ENCODE assay signal across 15 cellular contexts in the genomic region with DNA sequence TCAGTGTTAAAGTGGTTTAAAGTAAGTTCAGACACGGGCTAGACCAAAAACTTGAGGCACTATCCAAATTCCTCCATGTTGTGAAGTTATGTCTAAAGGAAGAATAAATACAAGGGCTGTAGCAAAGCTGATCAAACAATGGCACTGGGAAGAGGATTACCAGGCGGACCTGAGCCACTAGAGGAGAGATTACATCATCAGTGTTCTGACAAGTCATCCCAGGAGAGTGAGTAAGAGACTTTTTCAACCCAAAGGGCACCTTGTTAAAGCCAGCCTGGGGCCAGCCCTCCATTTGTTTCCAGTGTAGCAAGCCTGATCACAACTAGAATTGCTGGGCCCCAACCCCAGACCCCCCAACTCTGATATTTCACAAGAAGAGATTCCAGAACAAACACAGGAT.
DNase-seq lines count a peak whose midpoint lies in the region; ATAC-seq, FAIRE-seq and TF ChIP-seq lines count a peak whose summit lies in the region.
"Had no signal": no experiment of that assay in that cellular context is flagged by ENCODE, and none has a peak within 500 bp of the region (broad histone marks: within the 10 kb centered on the region; RNA-seq: fewer than 3 reads in every experiment).

No MANE protein-coding gene starts in this region.

- no peak for TF ChIP-seq EP300 in HepG2 (IDR thresholded peaks at IDR 0.05; ENCODE audit: low read depth in 2 of 2, low read length in 2 of 2)
- TF ChIP-seq EP300 in HepG2 (CRISPR knock-in tag; IDR thresholded peaks at IDR 0.05; ENCODE audit: borderline replicate concordance): no peak

- H3K27ac Mint-ChIP-seq in endodermal cell: no peak overlapping the region
- H3K27ac Mint-ChIP-seq: activated CD4-positive, alpha-beta T cell treated with anti-CD3 and anti-CD28 coated beads, Interleukin-2, amount 10 ng/mL, durations not matched to agents 24 days and 14 days; activated T-cell treated with anti-CD3 and anti-CD28 coated beads, Interleukin-2, amount 50 U/mL, for 24 hours; dendritic cell treated with granulocyte-macrophage colony-stimulating factor and Interleukin-4, amounts not matched to agents 40 ng/mL and 50 ng/mL, for 4 days had no signal

- TF ChIP-seq POLR2A in HepG2 (IDR thresholded peaks at IDR 0.05; ENCODE audit: insufficient read depth in 1 of 2, low read depth in 2 of 2, low read length in 2 of 2) (no peak), right lobe of liver (IDR thresholded peaks at IDR 0.05) (no peak)

- H3K27ac ChIP-seq in HepG2 (ENCODE audit: extremely low read length, insufficient read depth, low read length) (no peak overlapping the region), right lobe of liver (no peak overlapping the region), RWPE2 (ENCODE audit: poor library complexity, severe bottlenecking) (no peak overlapping the region), endodermal cell (ENCODE audit: low read depth, low read length) (no peak overlapping the region)
- H3K27ac ChIP-seq: parathyroid adenoma had no signal

- no peak for FAIRE-seq in HepG2 (lab: Jason Lieb, UNC)

- ATAC-seq in HepG2 (peak; percentile 43; the same call in 1 of the 3 replicates), right lobe of liver (no peak), RWPE2 (ENCODE audit: low read depth) (peak; percentile 82), omental fat pad (ENCODE audit: low FRiP score) (no peak), GM21515 (IDR thresholded peaks at IDR 0.05; ENCODE audit: unreplicated experiment) (no peak)

- TF ChIP-seq CTCF in HepG2 (CRISPR knock-in tag; IDR thresholded peaks at IDR 0.05) (no peak), right lobe of liver (IDR thresholded peaks at IDR 0.05) (no peak), RWPE2 (IDR thresholded peaks at IDR 0.05; ENCODE audit: poor library complexity, severe bottlenecking) (no peak), fibroblast of pulmonary artery (IDR thresholded peaks at IDR 0.05; ENCODE audit: low read length, missing control alignments) (no peak), omental fat pad (IDR thresholded peaks at IDR 0.05) (no peak), endodermal cell (conservative IDR thresholded peaks at IDR 0.05) (no peak)

- H4K20me1 ChIP-seq in HepG2 (ENCODE audit: insufficient read depth, low read length): no peaks in the 10 kb centered on the region

- H2AFZ ChIP-seq in HepG2 (ENCODE audit: low read length): no peak overlapping the region
- H2AFZ ChIP-seq: parathyroid adenoma had no signal

- H3K4me1 ChIP-seq in HepG2 (ENCODE audit: insufficient read depth, low read length) (no peaks in the 10 kb centered on the region), right lobe of liver (no peaks in the 10 kb centered on the region), RWPE2 (ENCODE audit: insufficient read depth, poor library complexity, severe bottlenecking) (no peaks in the 10 kb centered on the region), endodermal cell (ENCODE audit: control insufficient read depth, insufficient read depth, low read length) (no peaks in the 10 kb centered on the region)

- no TSS peak for BruUV-seq in HepG2 (replicated peaks; lab: Mats Ljungman, UMichigan)

- no peak overlapping the region for H3K9ac ChIP-seq in HepG2 (ENCODE audit: insufficient read depth, low read depth, low read length)
- H3K9ac ChIP-seq in endodermal cell (ENCODE audit: extremely low read depth, low read length, poor library complexity, severe bottlenecking): no peak overlapping the region
- H3K9ac ChIP-seq: parathyroid adenoma had no signal

- H3K4me2 ChIP-seq in HepG2 (ENCODE audit: low read depth, low read length): no peak overlapping the region

- H3K4me3 Mint-ChIP-seq in endodermal cell: no peak overlapping the region
- H3K4me3 Mint-ChIP-seq: activated CD4-positive, alpha-beta T cell treated with anti-CD3 and anti-CD28 coated beads, Interleukin-2, amount 10 ng/mL, durations not matched to agents 24 days and 14 days; activated T-cell treated with anti-CD3 and anti-CD28 coated beads, Interleukin-2, amount 50 U/mL, for 24 hours; dendritic cell treated with granulocyte-macrophage colony-stimulating factor and Interleukin-4, amounts not matched to agents 40 ng/mL and 50 ng/mL, for 4 days had no signal

- no peaks in the 10 kb centered on the region for H3K9me3 Mint-ChIP-seq in endodermal cell
- H3K9me3 Mint-ChIP-seq: activated CD4-positive, alpha-beta T cell treated with anti-CD3 and anti-CD28 coated beads, Interleukin-2, amount 10 ng/mL, durations not matched to agents 24 days and 14 days; activated T-cell treated with anti-CD3 and anti-CD28 coated beads, Interleukin-2, amount 50 U/mL, for 24 hours had no signal

- intact Hi-C loops in HepG2 (cut with micrococcal nuclease; ENCODE audit: unreplicated experiment) (no loop called here), right lobe of liver (cut with DNase I) (no loop called here)

- H3K36me3 ChIP-seq in HepG2 (replicated peaks in 1 of 2; ENCODE audit: control insufficient read depth in 1 of 2, insufficient read depth in 2 of 2, low read length in 2 of 2) (no peaks in the 10 kb centered on the region), right lobe of liver (no peaks in the 10 kb centered on the region), RWPE2 (ENCODE audit: low read depth) (no peaks in the 10 kb centered on the region), endodermal cell (ENCODE audit: control insufficient read depth, insufficient read depth, low read length) (no peaks in the 10 kb centered on the region)

- in situ Hi-C loops in HepG2 (cut with HindIII; ENCODE audit: extremely low pct_ligation_motif_present, low pct_unique_long_range_greater_than_20kb): no loop called here

- H3K36me3 Mint-ChIP-seq in endodermal cell (ENCODE audit: low read depth): no peaks in the 10 kb centered on the region

- TF ChIP-seq RAD21 in HepG2 (CRISPR knock-in tag; IDR thresholded peaks at IDR 0.05): no peak

- POLR2A ChIA-PET in HepG2 (lab: Yijun Ruan, JAX): no interaction called here

- DNase-seq in HepG2 (ENCODE audit: low spot score): no peak
- no peak for DNase-seq in right lobe of liver
- no peak for DNase-seq in RWPE2 (ENCODE audit: low spot score)
- peak; percentile 9 for DNase-seq in fibroblast of pulmonary artery (ENCODE audit: low read depth)
- DNase-seq in omental fat pad (ENCODE audit: low spot score): no peak
- no peak for DNase-seq in endodermal cell
- DNase-seq in NOMO-1 treated with DMSO at 0.1 percent for 48 hours (lab: John Stamatoyannopoulos, UW; ENCODE audit: unreplicated experiment): no peak
- DNase-seq: activated CD4-positive, alpha-beta T cell treated with anti-CD3 and anti-CD28 coated beads, Interleukin-2, amount 10 ng/mL, durations not matched to agents 24 days and 14 days; activated T-cell treated with anti-CD3 and anti-CD28 coated beads, Interleukin-2, amount 50 U/mL, for 24 hours; amniotic stem cell; NCI-H1105; T-helper 2 cell had no signal

- H3K9me3 ChIP-seq in HepG2 (ENCODE audit: low read length) (no peaks in the 10 kb centered on the region), right lobe of liver (no peaks in the 10 kb centered on the region), RWPE2 (ENCODE audit: severe bottlenecking) (no peaks in the 10 kb centered on the region), endodermal cell (ENCODE audit: control insufficient read depth, low read length) (no peaks in the 10 kb centered on the region)

- H3K27me3 ChIP-seq in HepG2 (ENCODE audit: control insufficient read depth in 1 of 2, insufficient read depth in 2 of 2, low read length in 2 of 2): no peaks in the 10 kb centered on the region
- no peaks in the 10 kb centered on the region for H3K27me3 ChIP-seq in right lobe of liver
- H3K27me3 ChIP-seq in RWPE2 (ENCODE audit: insufficient read depth, poor library complexity, severe bottlenecking): no peaks in the 10 kb centered on the region
- H3K27me3 ChIP-seq in endodermal cell (ENCODE audit: control insufficient read depth, insufficient read depth, low read length, poor library complexity, severe bottlenecking): peaks cover 12% of the 10 kb centered on the region

- H3K79me2 ChIP-seq in HepG2 (ENCODE audit: insufficient read depth, low read length): no peaks in the 10 kb centered on the region
- H3K79me2 ChIP-seq: parathyroid adenoma had no signal

- H3K4me3 ChIP-seq in HepG2 (replicated peaks in 1 of 3; ENCODE audit: insufficient read depth in 1 of 3, low read depth in 2 of 3, low read length in 3 of 3) (no peak overlapping the region), right lobe of liver (no peak overlapping the region), RWPE2 (ENCODE audit: severe bottlenecking) (no peak overlapping the region), fibroblast of pulmonary artery (replicated peaks; ENCODE audit: low read depth, low read length) (no peak overlapping the region), endodermal cell (ENCODE audit: low read length) (no peak overlapping the region)

- H3K27me3 Mint-ChIP-seq in endodermal cell (ENCODE audit: insufficient read depth): no peaks in the 10 kb centered on the region
- H3K27me3 Mint-ChIP-seq: activated CD4-positive, alpha-beta T cell treated with anti-CD3 and anti-CD28 coated beads, Interleukin-2, amount 10 ng/mL, durations not matched to agents 24 days and 14 days; dendritic cell treated with granulocyte-macrophage colony-stimulating factor and Interleukin-4, amounts not matched to agents 40 ng/mL and 50 ng/mL, for 4 days had no signal

- CTCF ChIA-PET in HepG2 (lab: Yijun Ruan, JAX; ENCODE audit: low intra/inter-chr PET ratio, low total read pairs): no interaction called here

- H3K4me1 Mint-ChIP-seq in endodermal cell: peaks cover 2% of the 10 kb centered on the region
- H3K4me1 Mint-ChIP-seq: activated CD4-positive, alpha-beta T cell treated with anti-CD3 and anti-CD28 coated beads, Interleukin-2, amount 10 ng/mL, durations not matched to agents 24 days and 14 days had no signal

- 5% methylated on average over 2 of the region's 2 CpGs for WGBS in HepG2 (ENCODE audit: low lambda C conversion rate)
- 51% methylated on average over 2 of the region's 2 CpGs for WGBS in right lobe of liver (ENCODE audit: insufficient coverage, low coverage, low lambda C conversion rate, missing lambda C conversion rate)
- WGBS in endodermal cell (ENCODE audit: insufficient coverage in 1 of 2, insufficient read length in 1 of 2), 2 experiments: 81 to 90% methylated on average over 2 of the region's 2 CpGs

TF ChIP-seq in HepG2, 621 proteins besides CTCF, POLR2A, EP300 and RAD21 (continues in another document):
- TF ChIP-seq CEBPB (IDR thresholded peaks at IDR 0.05; ENCODE audit: borderline replicate concordance, low read depth, low read length): peak; percentile 29; the same call in 1 of the 2 replicates

Comparison
In these comparisons a context has a peak if more than half of its experiments do, and no peak if none do; other contexts are left out.
1. ATAC-seq: peak in HepG2 (single experiment) and RWPE2 (single experiment); none in right lobe of liver (0 of 4), omental fat pad (single experiment) and GM21515 (single experiment).